1 cellular context compared by ENCODE assay signal in the genomic region with DNA sequence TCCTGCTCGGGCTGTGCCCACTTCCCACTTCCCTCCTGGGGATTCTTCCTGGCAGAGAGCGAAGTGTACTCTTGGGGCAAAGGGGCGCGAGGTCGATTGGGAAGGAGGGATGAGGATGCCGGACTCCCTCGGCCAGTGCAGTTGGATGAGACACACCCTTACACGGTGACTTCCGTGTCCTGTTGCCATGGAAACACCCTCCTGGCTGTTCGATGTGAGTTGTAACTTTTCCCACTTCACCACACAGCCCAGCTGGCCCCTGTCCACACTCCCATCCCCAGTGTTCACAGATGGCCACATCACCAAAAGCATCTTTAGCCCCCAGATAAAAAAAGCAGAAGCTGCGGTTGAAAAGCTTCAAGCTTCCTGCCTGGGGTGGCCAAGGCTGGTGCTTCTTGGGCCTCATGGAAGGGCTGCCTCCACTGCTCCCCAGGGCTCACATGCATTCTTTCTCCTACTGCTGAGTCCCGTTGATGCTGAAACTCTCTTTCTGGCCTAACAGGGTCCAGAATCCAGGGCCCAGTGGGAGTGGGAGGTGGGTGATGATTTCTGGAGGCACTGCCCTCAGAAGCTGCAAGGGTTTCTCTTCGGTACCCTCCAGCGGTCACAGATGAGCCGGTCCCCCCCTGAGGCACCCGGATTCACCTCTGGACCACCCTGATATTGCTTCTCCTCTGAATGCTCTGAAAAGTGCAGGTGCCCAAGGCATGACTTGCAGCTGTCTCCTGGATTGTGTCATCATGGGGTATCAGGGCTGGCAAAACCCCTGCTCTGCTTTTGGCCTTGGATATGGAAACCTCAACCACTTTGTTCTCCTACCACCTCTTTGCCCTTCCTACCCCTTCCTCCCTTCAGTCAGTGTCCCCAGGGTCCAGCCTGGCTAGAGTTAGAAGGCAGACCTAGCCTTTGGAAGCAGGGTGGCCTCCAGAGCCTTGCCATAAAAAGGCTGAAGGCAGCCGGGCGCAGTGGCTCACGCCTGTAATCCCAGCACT.
TF ChIP-seq lines count a peak whose summit lies in the region.

No MANE protein-coding gene starts in this region.

TF ChIP-seq in H1, 55 proteins besides CTCF, POLR2A, EP300 and RAD21:
- TF ChIP-seq RNF2 (IDR thresholded peaks at IDR 0.05; ENCODE audit: borderline replicate concordance, low read depth, low read length, missing control alignments, poor library complexity, severe bottlenecking) (no peak), RXRA (IDR thresholded peaks at IDR 0.05; ENCODE audit: insufficient read depth, low read depth, low read length) (no peak), RFX5 (IDR thresholded peaks at IDR 0.05; ENCODE audit: borderline replicate concordance, low read depth, low read length) (no peak), CHD7 (IDR thresholded peaks at IDR 0.05; ENCODE audit: insufficient replicate concordance, low read length) (no peak), SIRT6 (IDR thresholded peaks at IDR 0.05; ENCODE audit: low read length) (no peak), TAF1 (IDR thresholded peaks at IDR 0.05; ENCODE audit: low read depth, low read length) (no peak), SP4 (IDR thresholded peaks at IDR 0.05; ENCODE audit: low read length) (no peak), JUN (IDR thresholded peaks at IDR 0.05; ENCODE audit: low read depth, low read length) (no peak), CHD1 (IDR thresholded peaks at IDR 0.05; ENCODE audit: low read depth, low read length) (no peak), FOSL1 (IDR thresholded peaks at IDR 0.05; ENCODE audit: insufficient read depth, low read depth, low read length) (no peak), RBBP5 (IDR thresholded peaks at IDR 0.05; ENCODE audit: borderline replicate concordance, low read depth, low read length) (no peak), GABPA (IDR thresholded peaks at IDR 0.05; ENCODE audit: borderline replicate concordance, insufficient read depth, low read length) (no peak)
